In genomic region chr6:100240798-100241197, GRCh38 we compare ENCODE assay signal across 36 cellular contexts.
"Had no signal": no experiment of that assay in that cellular context is flagged by ENCODE, and none has a peak within 500 bp of the region (broad histone marks: within the 10 kb centered on the region; RNA-seq: fewer than 3 reads in every experiment).

No MANE protein-coding gene starts in this region.

- H3K4me3 Mint-ChIP-seq: activated B cell treated with CpG ODN at 0.5 μM for 24 hours; activated CD4-positive, alpha-beta memory T cell treated with anti-CD3 and anti-CD28 coated beads for 36 hours; activated CD4-positive, alpha-beta T cell treated with anti-CD3 and anti-CD28 coated beads, Interleukin-2, amount 10 ng/mL, durations not matched to agents 24 days and 14 days; activated CD8-positive, alpha-beta T cell treated with anti-CD3 and anti-CD28 coated beads for 36 hours; activated naive CD4-positive, alpha-beta T cell treated with anti-CD3 and anti-CD28 coated beads for 36 hours; activated naive CD8-positive, alpha-beta T cell treated with anti-CD3 and anti-CD28 coated beads for 36 hours; activated T-cell treated with anti-CD3 and anti-CD28 coated beads, Interleukin-2, amount 50 U/mL, for 24 hours; central memory CD8-positive, alpha-beta T cell; T-helper 1 cell treated with Interleukin-12 subunit alpha and Interleukin-12 subunit beta and Interleukin-4 antibody, amounts not matched to agents 30 μg/mL and 1 μg/mL, for 36 hours; T-helper 2 cell treated with Interferon-gamma antibody and Interleukin-4, amounts not matched to agents 5 μg/mL and 100 μg/mL, for 36 hours had no signal

- H3K27ac Mint-ChIP-seq: activated B cell treated with CpG ODN at 0.5 μM for 24 hours; activated CD4-positive, alpha-beta memory T cell treated with anti-CD3 and anti-CD28 coated beads for 36 hours; activated CD4-positive, alpha-beta T cell treated with anti-CD3 and anti-CD28 coated beads, Interleukin-2, amount 10 ng/mL, durations not matched to agents 24 days and 14 days; activated CD8-positive, alpha-beta T cell treated with anti-CD3 and anti-CD28 coated beads for 36 hours; activated naive CD4-positive, alpha-beta T cell treated with anti-CD3 and anti-CD28 coated beads for 36 hours; activated naive CD4-positive, alpha-beta T cell treated with anti-CD3 and anti-CD28 coated beads, Interleukin-2, amount 50 U/mL, for 72 hours; activated naive CD8-positive, alpha-beta T cell treated with anti-CD3 and anti-CD28 coated beads for 36 hours; activated T-cell treated with anti-CD3 and anti-CD28 coated beads, Interleukin-2, amount 50 U/mL, for 24 hours; T-helper 1 cell treated with Interleukin-12 subunit alpha and Interleukin-12 subunit beta and Interleukin-4 antibody, amounts not matched to agents 30 μg/mL and 1 μg/mL, for 36 hours; T-helper 2 cell treated with Interferon-gamma antibody and Interleukin-4, amounts not matched to agents 5 μg/mL and 100 μg/mL, for 36 hours had no signal

- DNase-seq: activated B cell treated with CpG ODN at 0.5 μM for 24 hours; activated CD4-positive, alpha-beta memory T cell treated with anti-CD3 and anti-CD28 coated beads for 36 hours; activated CD4-positive, alpha-beta T cell treated with anti-CD3 and anti-CD28 coated beads for 4 hours; activated CD4-positive, alpha-beta T cell treated with anti-CD3 and anti-CD28 coated beads, Interleukin-2, amount 10 ng/mL, durations not matched to agents 24 days and 14 days; activated CD4-positive, alpha-beta T cell treated with anti-CD3 and anti-CD28 coated beads, Interleukin-2, amount 50 U/mL, for 1 hour; activated CD4-positive, alpha-beta T cell treated with anti-CD3 and anti-CD28 coated beads, Interleukin-2, amount 50 U/mL, for 4 hours; activated CD4-positive, CD25-positive, alpha-beta regulatory T cell treated with anti-CD3 and anti-CD28 coated beads, Interleukin-2, amount 50 U/mL, for 72 hours; activated CD8-positive, alpha-beta memory T cell treated with anti-CD3 and anti-CD28 coated beads, Interleukin-2, amount 50 U/mL, for 4 hours; activated CD8-positive, alpha-beta T cell treated with anti-CD3 and anti-CD28 coated beads for 36 hours; activated effector memory CD4-positive, alpha-beta T cell treated with anti-CD3 and anti-CD28 coated beads, Interleukin-2, amount 50 U/mL, for 16 hours; activated gamma-delta T cell treated with Interleukin-2 at 50 U/mL for 16 hours; activated naive CD4-positive, alpha-beta T cell; activated naive CD4-positive, alpha-beta T cell treated with anti-CD3 and anti-CD28 coated beads for 36 hours; activated naive CD4-positive, alpha-beta T cell treated with anti-CD3 and anti-CD28 coated beads, Interleukin-2, amount 50 U/mL, for 16 hours; activated naive CD8-positive, alpha-beta T cell treated with anti-CD3 and anti-CD28 coated beads for 36 hours; activated T-cell treated with anti-CD3 and anti-CD28 coated beads, Interleukin-2, amount 50 U/mL, for 24 hours; activated T-cell treated with anti-CD3 and anti-CD28 coated beads, Interleukin-2, amount 50 U/mL, for 48 hours; adrenal gland; amniotic stem cell; aorta; body of pancreas; brain microvascular endothelial cell; caudate nucleus; cerebellar nuclear complex; T-helper 1 cell; T-helper 2 cell; T-helper 9 cell had no signal

- H3K4me3 ChIP-seq: adrenal gland, body of pancreas, breast epithelium, cardiac muscle cell had no signal

- H3K36me3 Mint-ChIP-seq: activated CD4-positive, alpha-beta memory T cell treated with anti-CD3 and anti-CD28 coated beads for 36 hours; activated naive CD4-positive, alpha-beta T cell treated with anti-CD3 and anti-CD28 coated beads, Interleukin-2, amount 50 U/mL, for 72 hours; activated naive CD8-positive, alpha-beta T cell treated with anti-CD3 and anti-CD28 coated beads for 36 hours had no signal

- ATAC-seq: activated CD8-positive, alpha-beta T cell treated with anti-CD3 and anti-CD28 coated beads for 36 hours; activated naive CD4-positive, alpha-beta T cell treated with anti-CD3 and anti-CD28 coated beads, Interleukin-2, amount 50 U/mL, for 72 hours; body of pancreas had no signal

- FAIRE-seq: astrocyte, TTC549 had no signal

- H3K9me3 Mint-ChIP-seq: activated B cell treated with CpG ODN at 0.5 μM for 24 hours; activated CD4-positive, alpha-beta memory T cell treated with anti-CD3 and anti-CD28 coated beads for 36 hours; activated CD4-positive, alpha-beta T cell treated with anti-CD3 and anti-CD28 coated beads, Interleukin-2, amount 10 ng/mL, durations not matched to agents 24 days and 14 days; activated CD8-positive, alpha-beta T cell treated with anti-CD3 and anti-CD28 coated beads for 36 hours; activated naive CD4-positive, alpha-beta T cell treated with anti-CD3 and anti-CD28 coated beads for 36 hours; activated naive CD4-positive, alpha-beta T cell treated with anti-CD3 and anti-CD28 coated beads, Interleukin-2, amount 50 U/mL, for 72 hours; activated naive CD8-positive, alpha-beta T cell treated with anti-CD3 and anti-CD28 coated beads for 36 hours; activated T-cell treated with anti-CD3 and anti-CD28 coated beads, Interleukin-2, amount 50 U/mL, for 24 hours; central memory CD8-positive, alpha-beta T cell; T-helper 1 cell treated with Interleukin-12 subunit alpha and Interleukin-12 subunit beta and Interleukin-4 antibody, amounts not matched to agents 30 μg/mL and 1 μg/mL, for 36 hours; T-helper 2 cell treated with Interferon-gamma antibody and Interleukin-4, amounts not matched to agents 5 μg/mL and 100 μg/mL, for 36 hours had no signal

- H3K27me3 Mint-ChIP-seq: activated naive CD8-positive, alpha-beta T cell treated with anti-CD3 and anti-CD28 coated beads for 36 hours had no signal

- H3K4me1 Mint-ChIP-seq: activated B cell treated with CpG ODN at 0.5 μM for 24 hours; activated CD4-positive, alpha-beta T cell treated with anti-CD3 and anti-CD28 coated beads, Interleukin-2, amount 10 ng/mL, durations not matched to agents 24 days and 14 days; activated naive CD8-positive, alpha-beta T cell treated with anti-CD3 and anti-CD28 coated beads for 36 hours; central memory CD8-positive, alpha-beta T cell had no signal

- H3K9me3 ChIP-seq: adrenal gland, body of pancreas, breast epithelium had no signal

- H3K27me3 ChIP-seq: adrenal gland, body of pancreas, brain microvascular endothelial cell, breast epithelium, cardiac muscle cell had no signal

- H3K4me1 ChIP-seq: adrenal gland, body of pancreas, breast epithelium had no signal

- H3K36me3 ChIP-seq: adrenal gland, brain microvascular endothelial cell, breast epithelium, cardiac muscle cell had no signal

- H3K27ac ChIP-seq: adrenal gland, body of pancreas, brain microvascular endothelial cell, breast epithelium, cardiac muscle cell, VCaP had no signal
